9 cellular contexts compared by ENCODE assay signal in genomic region chr15:88911766-88912118, GRCh38. TPM values are rescaled to one million over a fixed set of nuclear protein-coding genes. Genes with fewer than 3 reads are reported as not detected.
DNase-seq lines count a peak whose midpoint lies in the region; ATAC-seq lines count a peak whose summit lies in the region.
"Had no signal": no experiment of that assay in that cellular context is flagged by ENCODE, and none has a peak within 500 bp of the region (broad histone marks: within the 10 kb centered on the region; RNA-seq: fewer than 3 reads in every experiment).

No MANE protein-coding gene starts in this region.

- no peaks in the 10 kb centered on the region for H3K27me3 ChIP-seq in HUES64 (ENCODE audit: insufficient read depth, low read length)

- peak overlapping the region; percentile 99 for H3K4me3 ChIP-seq in HUES64 (ENCODE audit: low read length)

- 8% methylated on average over 3 of the region's 5 CpGs for WGBS in HUES64

- DNase-seq in AG20443 (ENCODE audit: low spot score) (peak; percentile 22), naive B cell (no peak), NCI-H2171 treated with DMSO at 0.1 percent for 48 hours (lab: John Stamatoyannopoulos, UW) (no peak), GF-D8 (lab: John Stamatoyannopoulos, UW) (no peak)
- no peak for DNase-seq in stimulated activated CD4-positive, alpha-beta T cell treated with anti-CD3 and anti-CD28 coated beads, Interleukin-2, amount 100 ng/mL, for 24 hours
- no peak for DNase-seq in activated CD4-positive, CD25-positive, alpha-beta regulatory T cell (lab: John Stamatoyannopoulos, UW)
- DNase-seq: activated B cell treated with CpG ODN at 0.5 μM for 24 hours had no signal

- peak overlapping the region in 1 of 6 donors; percentile 78 for H3K27ac Mint-ChIP-seq in naive B cell
- H3K27ac Mint-ChIP-seq: activated B cell treated with CpG ODN at 0.5 μM for 24 hours had no signal

- H3K36me3 Mint-ChIP-seq in naive B cell, result no peaks in the 10 kb centered on the region

- H3K9me3 ChIP-seq in HUES64 (ENCODE audit: insufficient read depth, low read depth, low read length), result no peaks in the 10 kb centered on the region

- H3K4me3 Mint-ChIP-seq in naive B cell, result peak overlapping the region in 6 of 8 donors; percentile 75 to 99 (median 92)

- H3K27ac ChIP-seq in HUES64 (ENCODE audit: low read depth, low read length) (peak overlapping the region; percentile 47; the same call in 1 of the 2 replicates), cingulate gyrus (ENCODE audit: low read depth, low read length) (peak overlapping the region; percentile 60)

- no peak for ATAC-seq in naive B cell (ENCODE audit: low read depth in 2 of 2)

- peaks cover 13 to 27% (median 19%) of the 10 kb centered on the region in 3 donors for H3K4me1 Mint-ChIP-seq in naive B cell

- peak overlapping the region; percentile 85; the same call in 1 of the 2 replicates for H3K9ac ChIP-seq in HUES64 (ENCODE audit: low read depth, low read length)

- no peaks in the 10 kb centered on the region for H3K9me3 Mint-ChIP-seq in naive B cell
- H3K9me3 Mint-ChIP-seq: activated B cell treated with CpG ODN at 0.5 μM for 24 hours had no signal

- peaks cover 45% of the 10 kb centered on the region for H3K36me3 ChIP-seq in HUES64 (ENCODE audit: insufficient read depth, low read length)

- H3K4me1 ChIP-seq in HUES64 (ENCODE audit: insufficient read depth, low read length), result peaks cover 15% of the 10 kb centered on the region

- H3K27me3 Mint-ChIP-seq in naive B cell, result peaks cover 0 to 6% (median 0%) of the 10 kb centered on the region in 3 donors

RNA-seq across cellular contexts. Expression of gene MFGE8, which starts 1.4 kb away (rescaled TPM):
- polyA plus RNA-seq in HUES64 (2013, experiment 1 of 2), result 297 TPM
- 304 TPM for polyA plus RNA-seq in HUES64 (2013, experiment 2 of 2)
- polyA plus RNA-seq in naive B cell (ENCODE audit: low read depth in 6 of 6), result 1 to 10 TPM in 5 of 6 donors, not detected in 1; 1.2 to 4.0 (median 1.8) TPM

RNA-seq across cellular contexts. Expression of gene HAPLN3, which starts 16.4 kb away (rescaled TPM):
- 11.7 TPM for polyA plus RNA-seq in HUES64 (2013, experiment 1 of 2)
- polyA plus RNA-seq in HUES64 (2013, experiment 2 of 2), result 11.7 TPM
- 1 to 10 TPM; 2.1 to 4.5 (median 2.7) TPM for polyA plus RNA-seq in naive B cell (ENCODE audit: low read depth in 6 of 6)
